Comparison of ENCODE assay signal across 8 cellular contexts in the genomic region with DNA sequence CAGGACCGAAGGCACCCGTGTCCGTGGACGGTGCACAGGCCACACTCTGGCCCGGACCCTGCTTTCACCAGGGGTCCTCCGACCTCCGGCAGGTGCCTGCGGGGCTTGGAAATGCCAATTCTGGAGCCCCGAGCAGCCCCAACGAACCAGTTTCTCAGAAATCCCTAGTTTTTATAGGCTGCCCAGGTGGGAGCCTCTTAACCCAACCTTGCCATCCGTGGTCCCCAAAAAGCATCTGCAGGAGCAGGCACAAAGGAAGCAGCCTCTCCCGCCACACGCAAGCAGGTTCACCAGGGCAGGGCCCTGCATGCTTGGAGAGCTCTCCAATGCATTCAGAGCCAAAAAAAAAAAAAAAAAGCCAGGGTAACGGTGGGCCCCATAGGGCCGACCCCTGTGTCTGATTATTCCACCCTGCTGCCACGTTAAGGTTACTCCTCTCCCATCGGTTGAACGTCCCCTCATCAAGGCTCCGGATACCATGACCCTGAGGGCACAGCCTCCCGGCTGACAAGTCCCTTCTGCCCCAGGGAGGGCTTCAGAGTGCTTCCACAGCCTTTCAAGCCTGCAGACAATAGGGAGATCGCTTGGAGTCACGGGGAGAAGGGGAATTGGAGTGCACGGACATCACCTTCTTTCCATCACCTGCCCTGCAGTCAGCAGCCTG. TPM values are rescaled to one million over a fixed set of nuclear protein-coding genes. Genes with fewer than 3 reads are reported as not detected.
DNase-seq lines count a peak whose midpoint lies in the region; ATAC-seq and TF ChIP-seq lines count a peak whose summit lies in the region.

No MANE protein-coding gene starts in this region.

- H3K4me1 ChIP-seq in thoracic aorta (ENCODE audit: control insufficient read depth in 1 of 2, low read depth in 2 of 2), result peaks cover 34 to 73% of the 10 kb centered on the region in 2 donors

- H3K9me3 ChIP-seq in thoracic aorta, result no peaks in the 10 kb centered on the region

- peak overlapping the region; percentile 76 for H3K27ac Mint-ChIP-seq in activated CD4-positive, alpha-beta T cell treated with anti-CD3 and anti-CD28 coated beads for 36 hours
- peak overlapping the region; percentile 58 for H3K27ac Mint-ChIP-seq in activated naive CD8-positive, alpha-beta T cell

- H3K9me3 Mint-ChIP-seq in activated CD4-positive, alpha-beta T cell treated with anti-CD3 and anti-CD28 coated beads for 36 hours (ENCODE audit: low read depth), result no peaks in the 10 kb centered on the region
- H3K9me3 Mint-ChIP-seq in activated naive CD8-positive, alpha-beta T cell (ENCODE audit: low read depth), result no peaks in the 10 kb centered on the region

- CTCF ChIA-PET in activated CD4-positive, alpha-beta T cell treated with anti-CD3 and anti-CD28 coated beads for 36 hours (lab: Charles Lee), result interaction anchor here (0.7 to 1.3 kb wide), 9 partner anchors 10 to 115 kb away, joined by 3 to 5 read pairs (median 4); a partner anchor contains a TSS

- no peaks in the 10 kb centered on the region for H3K36me3 ChIP-seq in kidney epithelial cell (ENCODE audit: control insufficient read depth, insufficient read depth, low read length)
- H3K36me3 ChIP-seq in thoracic aorta, result no peaks in the 10 kb centered on the region

- H3K27me3 Mint-ChIP-seq in activated CD4-positive, alpha-beta T cell treated with anti-CD3 and anti-CD28 coated beads for 36 hours, result no peaks in the 10 kb centered on the region
- H3K27me3 Mint-ChIP-seq in activated naive CD8-positive, alpha-beta T cell, result no peaks in the 10 kb centered on the region

- peaks cover 4% of the 10 kb centered on the region for H3K36me3 Mint-ChIP-seq in activated CD4-positive, alpha-beta T cell treated with anti-CD3 and anti-CD28 coated beads for 36 hours (ENCODE audit: low read depth)
- H3K36me3 Mint-ChIP-seq in activated naive CD8-positive, alpha-beta T cell, result no peaks in the 10 kb centered on the region

- DNase-seq in activated CD4-positive, alpha-beta T cell treated with anti-CD3 and anti-CD28 coated beads for 36 hours, result no peak
- no peak for DNase-seq in activated CD4-positive, alpha-beta T cell treated with anti-CD3 and anti-CD28 coated beads for 4 hours
- DNase-seq in kidney epithelial cell (ENCODE audit: low read depth) (no peak), thoracic aorta (ENCODE audit: low spot score) (no peak), NCI-H187 treated with DMSO at 0.1 percent for 48 hours (lab: John Stamatoyannopoulos, UW) (no peak), NCI-H510A (lab: John Stamatoyannopoulos, UW) (no peak), cerebellum (ENCODE audit: low spot score) (no peak)

- POLR2A ChIA-PET in activated CD4-positive, alpha-beta T cell treated with anti-CD3 and anti-CD28 coated beads for 36 hours (lab: Charles Lee), result interaction anchor here (0.5 to 1.2 kb wide), 7 partner anchors 12 to 424 kb away, joined by 3 to 8 read pairs (median 4); a partner anchor contains a TSS

- peak overlapping the region; percentile 79 for H3K4me3 Mint-ChIP-seq in activated CD4-positive, alpha-beta T cell treated with anti-CD3 and anti-CD28 coated beads for 36 hours
- H3K4me3 Mint-ChIP-seq in activated naive CD8-positive, alpha-beta T cell, result peak overlapping the region; percentile 83

- peak overlapping the region; percentile 82 to 85 for H3K27ac ChIP-seq in thoracic aorta

- ATAC-seq in activated CD4-positive, alpha-beta T cell treated with anti-CD3 and anti-CD28 coated beads for 36 hours, result no peak
- no peak for ATAC-seq in thoracic aorta (ENCODE audit: insufficient number of reproducible peaks, low FRiP score, low read depth)

- H3K27me3 ChIP-seq in kidney epithelial cell (ENCODE audit: control insufficient read depth, insufficient read depth, low read length) (no peaks in the 10 kb centered on the region), thoracic aorta (replicated peaks; ENCODE audit: insufficient read depth) (no peaks in the 10 kb centered on the region)

- intact Hi-C loops in activated CD4-positive, alpha-beta T cell treated with anti-CD3 and anti-CD28 coated beads for 36 hours (cut with DNase I, micrococcal nuclease), result loop anchor here in 1 of 2 experiments (5.0 kb wide), 1 partner anchor 314 kb away; a partner anchor contains a TSS

- no peak for TF ChIP-seq CTCF in kidney epithelial cell (IDR thresholded peaks at IDR 0.05; ENCODE audit: insufficient read depth, low read length, poor library complexity, severe bottlenecking)
- TF ChIP-seq CTCF in thoracic aorta (IDR thresholded peaks at IDR 0.05), result no peak

- H3K4me3 ChIP-seq in kidney epithelial cell (ENCODE audit: low read depth, low read length) (peak overlapping the region; percentile 79), thoracic aorta (peak overlapping the region; percentile 88)

- peaks cover 30% of the 10 kb centered on the region for H3K4me1 Mint-ChIP-seq in activated CD4-positive, alpha-beta T cell treated with anti-CD3 and anti-CD28 coated beads for 36 hours
- peaks cover 26% of the 10 kb centered on the region for H3K4me1 Mint-ChIP-seq in activated naive CD8-positive, alpha-beta T cell (ENCODE audit: low read depth)

RNA-seq across cellular contexts. Expression of a gene that starts 0.8 kb away (rescaled TPM):
- 1 to 10 TPM; 5.6 to 5.8 TPM for total RNA-seq in activated CD4-positive, alpha-beta T cell treated with anti-CD3 and anti-CD28 coated beads for 36 hours
- total RNA-seq in kidney epithelial cell (15.2 and 20.1 TPM in 2 replicates), thoracic aorta (1 to 10 TPM; 4.7 to 5.6 TPM), cerebellum (7.3 TPM)

RNA-seq across cellular contexts. Expression of a gene that starts 4.1 kb away (rescaled TPM):
- 10 to 100 TPM; 25.0 to 30.7 TPM for total RNA-seq in activated CD4-positive, alpha-beta T cell treated with anti-CD3 and anti-CD28 coated beads for 36 hours
- total RNA-seq in kidney epithelial cell, result 39.2 and 40.3 TPM in 2 replicates
- total RNA-seq in thoracic aorta, result 10 to 100 TPM; 12.0 to 35.2 TPM
- total RNA-seq in cerebellum, result 24.9 TPM

RNA-seq across cellular contexts. Expression of a gene that starts 4.2 kb away (rescaled TPM):
- total RNA-seq in activated CD4-positive, alpha-beta T cell treated with anti-CD3 and anti-CD28 coated beads for 36 hours, result 10 to 100 TPM; 27.0 to 27.8 TPM
- total RNA-seq in kidney epithelial cell, result 19.1 and 28.6 TPM in 2 replicates
- 10 to 100 TPM; 13.3 to 17.7 TPM for total RNA-seq in thoracic aorta
- 5.4 TPM for total RNA-seq in cerebellum

RNA-seq across cellular contexts. Expression of a gene that starts 12.9 kb away (rescaled TPM):
- total RNA-seq in activated CD4-positive, alpha-beta T cell treated with anti-CD3 and anti-CD28 coated beads for 36 hours, result 10 to 100 TPM; 53.6 to 58.6 TPM
- total RNA-seq in kidney epithelial cell (91.4 and 95.1 TPM in 2 replicates), thoracic aorta (10 to 100 TPM; 40.6 to 67.1 TPM), cerebellum (16.4 TPM)

RNA-seq across cellular contexts. Expression of a gene that starts 13.0 kb away (rescaled TPM):
- total RNA-seq in activated CD4-positive, alpha-beta T cell treated with anti-CD3 and anti-CD28 coated beads for 36 hours, result 10 to 100 TPM; 30.8 to 38.4 TPM
- total RNA-seq in kidney epithelial cell, result 18.8 and 26.1 TPM in 2 replicates
- 10 to 100 TPM; 25.2 to 43.0 TPM for total RNA-seq in thoracic aorta
- 22.0 TPM for total RNA-seq in cerebellum
